Comparison of ENCODE assay signal across 16 cellular contexts in genomic region chr5:145324767-145325479, GRCh38.
"Had no signal": no experiment of that assay in that cellular context is flagged by ENCODE, and none has a peak within 500 bp of the region (broad histone marks: within the 10 kb centered on the region; RNA-seq: fewer than 3 reads in every experiment).

No MANE protein-coding gene starts in this region.

- H3K4me3 ChIP-seq: prostate gland, thoracic aorta had no signal

- H3K4me1 ChIP-seq: prostate gland had no signal

- H3K4me3 Mint-ChIP-seq: activated CD8-positive, alpha-beta memory T cell treated with anti-CD3 and anti-CD28 coated beads, Interleukin-2, amount 10 ng/mL, durations not matched to agents 7 days and 5 days; activated naive CD8-positive, alpha-beta T cell; natural killer cell treated with Interleukin-12 subunit alpha and Interleukin-12 subunit beta and Interleukin-15 and Interleukin-18, amount 100 ng/mL, for 72 hours; stimulated activated naive CD8-positive, alpha-beta T cell treated with anti-CD3 and anti-CD28 coated beads, Interleukin-15, amount 100 ng/mL, for 72 hours had no signal

- H3K27me3 Mint-ChIP-seq: activated CD8-positive, alpha-beta memory T cell treated with anti-CD3 and anti-CD28 coated beads, Interleukin-2, amount 10 ng/mL, durations not matched to agents 7 days and 5 days; activated naive CD8-positive, alpha-beta T cell; natural killer cell treated with Interleukin-12 subunit alpha and Interleukin-12 subunit beta and Interleukin-15 and Interleukin-18, amount 100 ng/mL, for 72 hours; stimulated activated naive CD8-positive, alpha-beta T cell treated with anti-CD3 and anti-CD28 coated beads, Interleukin-15, amount 100 ng/mL, for 72 hours had no signal

- DNase-seq: activated CD4-positive, alpha-beta T cell treated with anti-CD3 and anti-CD28 coated beads, Interleukin-2, amount 50 U/mL, for 4 hours; activated CD4-positive, CD25-positive, alpha-beta regulatory T cell; activated CD8-positive, alpha-beta memory T cell treated with anti-CD3 and anti-CD28 coated beads, Interleukin-2, amount 10 ng/mL, durations not matched to agents 7 days and 5 days; activated gamma-delta T cell; activated T-cell treated with anti-CD3 and anti-CD28 coated beads, Interleukin-2, amount 50 U/mL, for 48 hours; effector CD4-positive, alpha-beta T cell; glutamatergic neuron; left colon; nucleus accumbens; stimulated activated CD4-positive, alpha-beta T cell treated with anti-CD3 and anti-CD28 coated beads, Interleukin-4, amount 100 ng/mL, for 24 hours; stimulated activated naive CD8-positive, alpha-beta T cell treated with anti-CD3 and anti-CD28 coated beads, Interleukin-15, amount 100 ng/mL, for 72 hours had no signal

- H3K27ac ChIP-seq: prostate gland, thoracic aorta had no signal

- H3K9me3 ChIP-seq: prostate gland, thoracic aorta had no signal

- ATAC-seq: activated CD8-positive, alpha-beta memory T cell treated with anti-CD3 and anti-CD28 coated beads, Interleukin-2, amount 10 ng/mL, durations not matched to agents 7 days and 5 days; left colon; natural killer cell treated with Interleukin-12 subunit alpha and Interleukin-12 subunit beta and Interleukin-15 and Interleukin-18, amount 100 ng/mL, for 72 hours; sciatic nerve; stimulated activated naive CD8-positive, alpha-beta T cell treated with anti-CD3 and anti-CD28 coated beads, Interleukin-15, amount 100 ng/mL, for 72 hours had no signal

- H3K36me3 Mint-ChIP-seq: activated CD8-positive, alpha-beta memory T cell treated with anti-CD3 and anti-CD28 coated beads, Interleukin-2, amount 10 ng/mL, durations not matched to agents 7 days and 5 days; activated naive CD8-positive, alpha-beta T cell; natural killer cell treated with Interleukin-12 subunit alpha and Interleukin-12 subunit beta and Interleukin-15 and Interleukin-18, amount 100 ng/mL, for 72 hours had no signal

- H3K27ac Mint-ChIP-seq: activated CD8-positive, alpha-beta memory T cell treated with anti-CD3 and anti-CD28 coated beads, Interleukin-2, amount 10 ng/mL, durations not matched to agents 7 days and 5 days; activated naive CD8-positive, alpha-beta T cell; natural killer cell treated with Interleukin-12 subunit alpha and Interleukin-12 subunit beta and Interleukin-15 and Interleukin-18, amount 100 ng/mL, for 72 hours; stimulated activated naive CD8-positive, alpha-beta T cell treated with anti-CD3 and anti-CD28 coated beads, Interleukin-15, amount 100 ng/mL, for 72 hours had no signal

- H3K36me3 ChIP-seq: prostate gland, thoracic aorta had no signal

- H3K4me1 Mint-ChIP-seq: activated CD8-positive, alpha-beta memory T cell treated with anti-CD3 and anti-CD28 coated beads, Interleukin-2, amount 10 ng/mL, durations not matched to agents 7 days and 5 days; stimulated activated naive CD8-positive, alpha-beta T cell treated with anti-CD3 and anti-CD28 coated beads, Interleukin-15, amount 100 ng/mL, for 72 hours had no signal
